ENCODE assay signal across 12 cellular contexts in the genomic region with DNA sequence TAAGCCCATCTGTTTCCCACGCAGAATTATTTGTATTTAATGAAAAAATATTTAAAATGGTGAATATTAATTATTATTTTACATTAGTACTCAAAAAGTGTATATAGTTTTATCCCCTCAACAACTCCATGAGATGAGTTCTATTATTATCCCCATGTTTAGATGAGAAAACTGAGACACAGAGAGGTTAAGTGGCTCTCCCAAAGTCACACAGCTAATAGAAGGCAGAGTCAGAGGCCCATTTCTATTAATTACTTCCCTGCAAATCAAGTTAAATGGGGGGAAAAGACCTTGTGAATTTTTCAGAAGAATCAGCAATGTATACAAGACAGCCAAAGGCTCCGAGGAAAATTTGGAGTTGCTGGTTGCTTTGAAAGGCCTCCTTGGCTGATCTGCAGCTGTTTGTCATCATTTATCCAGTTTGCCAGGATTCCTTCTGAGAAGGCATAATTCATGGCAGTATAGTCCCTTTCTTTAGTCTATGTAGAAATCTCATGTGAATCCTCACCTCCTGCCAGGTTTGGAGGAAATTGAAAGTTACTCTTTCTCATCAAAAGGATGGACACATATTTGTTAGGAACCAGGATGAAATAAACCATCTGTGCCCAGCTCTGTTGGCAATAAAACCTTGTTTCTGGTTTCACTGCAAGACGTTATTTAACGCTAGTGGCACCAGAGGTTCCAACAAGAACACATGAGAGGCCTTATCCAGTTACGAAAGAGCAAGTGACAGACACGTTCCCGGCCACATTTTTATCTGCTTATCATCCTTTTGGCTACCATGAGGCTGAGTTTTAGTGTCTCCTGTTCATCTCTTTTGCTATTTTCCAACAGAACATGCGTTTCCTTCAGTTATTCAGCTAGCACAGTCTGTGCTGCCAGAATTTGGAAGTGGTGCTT. TPM values are rescaled to one million over a fixed set of nuclear protein-coding genes. Genes with fewer than 3 reads are reported as not detected.
DNase-seq lines count a peak whose midpoint lies in the region; ATAC-seq and TF ChIP-seq lines count a peak whose summit lies in the region.
"Had no signal": no experiment of that assay in that cellular context is flagged by ENCODE, and none has a peak within 500 bp of the region (broad histone marks: within the 10 kb centered on the region; RNA-seq: fewer than 3 reads in every experiment).

No MANE protein-coding gene starts in this region.

- H3K4me3 Mint-ChIP-seq in dendritic cell treated with granulocyte-macrophage colony-stimulating factor and Interleukin-4, amounts not matched to agents 40 ng/mL and 50 ng/mL, for 4 days: peak overlapping the region; percentile 82
- H3K4me3 Mint-ChIP-seq in naive thymus-derived CD4-positive, alpha-beta T cell: peak overlapping the region in 9 of 10 donors; percentile 8 to 98 (median 86)
- H3K4me3 Mint-ChIP-seq: endodermal cell had no signal

- intact Hi-C loops in dendritic cell treated with granulocyte-macrophage colony-stimulating factor and Interleukin-4, amounts not matched to agents 40 ng/mL and 50 ng/mL, for 4 days (cut with micrococcal nuclease): loop anchor here (2.0 to 10.0 kb wide), 3 partner anchors 56 to 354 kb away; no protein-coding TSS in a partner anchor
- intact Hi-C loops in naive thymus-derived CD4-positive, alpha-beta T cell (cut with micrococcal nuclease): loop anchor here (5.0 to 10.0 kb wide), 4 partner anchors 146 to 1536 kb away; a partner anchor contains a TSS

- H3K36me3 Mint-ChIP-seq in dendritic cell treated with granulocyte-macrophage colony-stimulating factor and Interleukin-4, amounts not matched to agents 40 ng/mL and 50 ng/mL, for 4 days (ENCODE audit: low read depth): peaks cover 47% of the 10 kb centered on the region
- H3K36me3 Mint-ChIP-seq in naive thymus-derived CD4-positive, alpha-beta T cell: no peaks in the 10 kb centered on the region

- POLR2A ChIA-PET in naive thymus-derived CD4-positive, alpha-beta T cell (lab: Charles Lee): interaction anchor here (0.6 to 6.7 kb wide), 22 partner anchors 8 to 201 kb away, joined by 3 to 211 read pairs (median 14); no protein-coding TSS in a partner anchor

- H3K27me3 Mint-ChIP-seq in dendritic cell treated with granulocyte-macrophage colony-stimulating factor and Interleukin-4, amounts not matched to agents 40 ng/mL and 50 ng/mL, for 4 days: no peaks in the 10 kb centered on the region
- no peaks in the 10 kb centered on the region for H3K27me3 Mint-ChIP-seq in naive thymus-derived CD4-positive, alpha-beta T cell

- no peaks in the 10 kb centered on the region for H3K9me3 ChIP-seq in naive thymus-derived CD4-positive, alpha-beta T cell (ENCODE audit: control insufficient read depth in 2 of 3, low read length in 3 of 3)
- no peaks in the 10 kb centered on the region for H3K9me3 ChIP-seq in SJCRH30 (replicated peaks)
- H3K9me3 ChIP-seq: SK-N-SH had no signal

- H3K4me1 Mint-ChIP-seq in dendritic cell treated with granulocyte-macrophage colony-stimulating factor and Interleukin-4, amounts not matched to agents 40 ng/mL and 50 ng/mL, for 4 days (ENCODE audit: low read depth): peaks cover 74% of the 10 kb centered on the region
- peaks cover 36 to 80% (median 67%) of the 10 kb centered on the region in 7 donors for H3K4me1 Mint-ChIP-seq in naive thymus-derived CD4-positive, alpha-beta T cell

- H3K27ac Mint-ChIP-seq in dendritic cell treated with granulocyte-macrophage colony-stimulating factor and Interleukin-4, amounts not matched to agents 40 ng/mL and 50 ng/mL, for 4 days: peak overlapping the region; percentile 91
- peak overlapping the region in 8 of 9 donors; percentile 88 to 99 (median 94) for H3K27ac Mint-ChIP-seq in naive thymus-derived CD4-positive, alpha-beta T cell
- H3K27ac Mint-ChIP-seq: endodermal cell had no signal

- CTCF ChIA-PET in naive thymus-derived CD4-positive, alpha-beta T cell (lab: Charles Lee): interaction anchor here (0.7 to 10.1 kb wide), 35 partner anchors 8 to 329 kb away, joined by 3 to 192 read pairs (median 6); no protein-coding TSS in a partner anchor

- no peak for TF ChIP-seq CTCF in AG10803 (conservative IDR thresholded peaks at IDR 0.05; ENCODE audit: low read length)

- peaks cover 34 to 38% of the 10 kb centered on the region in 2 donors for H3K4me1 ChIP-seq in naive thymus-derived CD4-positive, alpha-beta T cell (ENCODE audit: control insufficient read depth in 2 of 2, insufficient read depth in 2 of 2, low read length in 2 of 2)
- no peaks in the 10 kb centered on the region for H3K4me1 ChIP-seq in SJCRH30

- peak overlapping the region; percentile 93 for H3K27ac ChIP-seq in naive thymus-derived CD4-positive, alpha-beta T cell (ENCODE audit: low read depth, low read length)
- H3K27ac ChIP-seq in SJCRH30: no peak overlapping the region

- H3K9me3 Mint-ChIP-seq in dendritic cell treated with granulocyte-macrophage colony-stimulating factor and Interleukin-4, amounts not matched to agents 40 ng/mL and 50 ng/mL, for 4 days: no peaks in the 10 kb centered on the region
- H3K9me3 Mint-ChIP-seq in naive thymus-derived CD4-positive, alpha-beta T cell: no peaks in the 10 kb centered on the region
- H3K9me3 Mint-ChIP-seq: endodermal cell had no signal

- no peaks in the 10 kb centered on the region for H3K36me3 ChIP-seq in naive thymus-derived CD4-positive, alpha-beta T cell (ENCODE audit: control insufficient read depth in 2 of 3, insufficient read depth in 3 of 3, low read length in 3 of 3)
- H3K36me3 ChIP-seq in SJCRH30: no peaks in the 10 kb centered on the region

- no peak for ATAC-seq in naive thymus-derived CD4-positive, alpha-beta T cell
- ATAC-seq in HG03520 (IDR thresholded peaks at IDR 0.05; ENCODE audit: unreplicated experiment): no peak

- no peak overlapping the region for H3K4me3 ChIP-seq in AG10803 (ENCODE audit: low read length)
- H3K4me3 ChIP-seq in naive thymus-derived CD4-positive, alpha-beta T cell (ENCODE audit: low read length): no peak overlapping the region
- no peak overlapping the region for H3K4me3 ChIP-seq in SJCRH30

- H3K27me3 ChIP-seq in naive thymus-derived CD4-positive, alpha-beta T cell (ENCODE audit: control insufficient read depth in 2 of 2, insufficient read depth in 2 of 2, low read length in 2 of 2): no peaks in the 10 kb centered on the region
- H3K27me3 ChIP-seq in SJCRH30: no peaks in the 10 kb centered on the region

- DNase-seq in AG10803 (ENCODE audit: low read depth): peak; percentile 45
- DNase-seq in LHCN-M2 (ENCODE audit: low read depth): peak; percentile 17
- DNase-seq in naive thymus-derived CD4-positive, alpha-beta T cell: no peak
- no peak for DNase-seq in SJCRH30
- no peak for DNase-seq in NCI-H2107 treated with DMSO at 0.1 percent for 48 hours (lab: John Stamatoyannopoulos, UW; ENCODE audit: unreplicated experiment)
- no peak for DNase-seq in cortex of kidney (lab: John Stamatoyannopoulos, UW)

RNA-seq across cellular contexts. Expression of a gene that starts 0.6 kb away (rescaled TPM):
- not detected in 2 replicates for total RNA-seq in LHCN-M2 (2014; rRNA removed)
- not detected for polyA plus RNA-seq in LHCN-M2 (2012)
- total RNA-seq in naive thymus-derived CD4-positive, alpha-beta T cell: 100 to 1,000 TPM; 310 to 701 (median 497) TPM
- 100 to 1,000 TPM; 342 to 488 TPM for polyA plus RNA-seq in naive thymus-derived CD4-positive, alpha-beta T cell
- total RNA-seq in SJCRH30 (2014; rRNA removed; shearing (Covaris generic)): 0.05 TPM in 1 of 2 replicates, not detected in the other
- total RNA-seq: endodermal cell, H7, HT-29 had no signal
- polyA plus RNA-seq: SK-N-SH had no signal

Comparison
In these comparisons a context has a peak if more than half of its experiments do, and no peak if none do; other contexts are left out.
1. DNase-seq: peak in AG10803 (single experiment) and LHCN-M2 (single experiment); none in naive thymus-derived CD4-positive, alpha-beta T cell (0 of 9), SJCRH30 (0 of 2), NCI-H2107 treated with DMSO at 0.1 percent for 48 hours (single experiment) and cortex of kidney (single experiment).
2. RNA of a gene that starts 0.6 kb away (total RNA-seq): 310 to 701 TPM in naive thymus-derived CD4-positive, alpha-beta T cell; not detected in LHCN-M2 and 0.05 TPM in SJCRH30; every median in the first group is over 100 times any median in the second.